Comparison of ENCODE assay signal across 9 cellular contexts in the genomic region with DNA sequence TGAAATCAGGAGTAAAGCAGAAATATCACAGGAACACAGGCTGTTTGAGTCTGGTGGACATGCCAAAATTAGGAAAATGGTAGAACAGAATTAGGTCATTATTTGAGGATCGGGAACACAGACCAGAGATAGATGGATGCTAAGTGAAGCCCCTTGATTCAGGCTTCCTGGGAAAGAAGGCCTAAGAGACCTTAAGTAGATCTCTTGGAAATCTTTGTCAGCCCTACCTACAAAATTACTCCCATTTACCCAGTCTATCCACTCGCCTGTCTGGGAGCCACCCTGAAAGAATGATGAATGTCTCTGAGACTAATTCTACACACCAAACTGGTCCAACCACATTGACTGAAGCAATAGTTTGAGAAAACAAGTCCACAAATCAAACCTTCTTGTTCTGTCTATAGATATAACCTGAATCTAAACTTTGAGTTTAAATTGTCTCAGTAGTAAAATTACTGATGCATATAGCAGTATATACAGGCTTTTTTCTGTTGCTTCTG. TPM values are rescaled to one million over a fixed set of nuclear protein-coding genes. Genes with fewer than 3 reads are reported as not detected.
DNase-seq lines count a peak whose midpoint lies in the region; ATAC-seq and TF ChIP-seq lines count a peak whose summit lies in the region.
"Had no signal": no experiment of that assay in that cellular context is flagged by ENCODE, and none has a peak within 500 bp of the region (broad histone marks: within the 10 kb centered on the region; RNA-seq: fewer than 3 reads in every experiment).

No MANE protein-coding gene starts in this region.

- intact Hi-C loops in activated CD8-positive, alpha-beta T cell treated with anti-CD3 and anti-CD28 coated beads for 36 hours (cut with micrococcal nuclease) = no loop called here
- intact Hi-C loops in sciatic nerve (cut with DNase I) = no loop called here

- no peaks in the 10 kb centered on the region for H3K9me3 Mint-ChIP-seq in activated CD8-positive, alpha-beta T cell treated with anti-CD3 and anti-CD28 coated beads for 36 hours
- H3K9me3 Mint-ChIP-seq in activated CD8-positive, alpha-beta T cell treated with anti-CD3 and anti-CD28 coated beads, Interleukin-2, amount 10 ng/mL, durations not matched to agents 7 days and 5 days (ENCODE audit: insufficient read depth) = no peaks in the 10 kb centered on the region
- H3K9me3 Mint-ChIP-seq: CD4-positive, CD25-positive, alpha-beta regulatory T cell had no signal

- H3K27ac ChIP-seq in SJSA1 (peak overlapping the region; percentile 90), suprapubic skin (peak overlapping the region; percentile 92), substantia nigra (ENCODE audit: low read depth, low read length, poor library complexity, severe bottlenecking) (no peak overlapping the region)

- peaks cover 32% of the 10 kb centered on the region for H3K4me1 ChIP-seq in SJSA1 (replicated peaks)
- H3K4me1 ChIP-seq in suprapubic skin = peaks cover 35% of the 10 kb centered on the region

- H3K36me3 Mint-ChIP-seq in activated CD8-positive, alpha-beta T cell treated with anti-CD3 and anti-CD28 coated beads for 36 hours (ENCODE audit: low read depth) = no peaks in the 10 kb centered on the region
- H3K36me3 Mint-ChIP-seq in activated CD8-positive, alpha-beta T cell treated with anti-CD3 and anti-CD28 coated beads, Interleukin-2, amount 10 ng/mL, durations not matched to agents 7 days and 5 days (ENCODE audit: low read depth) = no peaks in the 10 kb centered on the region
- H3K36me3 Mint-ChIP-seq: CD4-positive, CD25-positive, alpha-beta regulatory T cell had no signal

- H3K4me3 ChIP-seq in SJSA1 (no peak overlapping the region), suprapubic skin (no peak overlapping the region)

- WGBS in suprapubic skin = 50% methylated on average over 2 of the region's 2 CpGs

- no peak for TF ChIP-seq CTCF in activated CD8-positive, alpha-beta T cell treated with anti-CD3 and anti-CD28 coated beads for 36 hours (IDR thresholded peaks at IDR 0.05)
- no peak for TF ChIP-seq CTCF in suprapubic skin (IDR thresholded peaks at IDR 0.05)

- POLR2A ChIA-PET in activated CD8-positive, alpha-beta T cell treated with anti-CD3 and anti-CD28 coated beads for 36 hours (lab: Charles Lee) = no interaction called here
- POLR2A ChIA-PET in activated CD8-positive, alpha-beta T cell treated with anti-CD3 and anti-CD28 coated beads, Interleukin-2, amount 10 ng/mL, durations not matched to agents 7 days and 5 days (lab: Charles Lee) = no interaction called here

- no peaks in the 10 kb centered on the region for H3K9me3 ChIP-seq in SJSA1 (replicated peaks)
- H3K9me3 ChIP-seq in suprapubic skin = no peaks in the 10 kb centered on the region

- CTCF ChIA-PET in activated CD8-positive, alpha-beta T cell treated with anti-CD3 and anti-CD28 coated beads for 36 hours (lab: Charles Lee) = no interaction called here
- CTCF ChIA-PET in activated CD8-positive, alpha-beta T cell treated with anti-CD3 and anti-CD28 coated beads, Interleukin-2, amount 10 ng/mL, durations not matched to agents 7 days and 5 days (lab: Charles Lee) = interaction anchor here (1.5 to 1.7 kb wide), 2 partner anchors 60 kb away, joined by 3 to 7 read pairs; no protein-coding TSS in a partner anchor

- H3K4me1 Mint-ChIP-seq in activated CD8-positive, alpha-beta T cell treated with anti-CD3 and anti-CD28 coated beads for 36 hours (ENCODE audit: low read depth) = peaks cover 17% of the 10 kb centered on the region
- peaks cover 12% of the 10 kb centered on the region for H3K4me1 Mint-ChIP-seq in activated CD8-positive, alpha-beta T cell treated with anti-CD3 and anti-CD28 coated beads, Interleukin-2, amount 10 ng/mL, durations not matched to agents 7 days and 5 days (ENCODE audit: low read depth)

- no peaks in the 10 kb centered on the region for H3K27me3 Mint-ChIP-seq in activated CD8-positive, alpha-beta T cell treated with anti-CD3 and anti-CD28 coated beads for 36 hours
- no peaks in the 10 kb centered on the region for H3K27me3 Mint-ChIP-seq in activated CD8-positive, alpha-beta T cell treated with anti-CD3 and anti-CD28 coated beads, Interleukin-2, amount 10 ng/mL, durations not matched to agents 7 days and 5 days (ENCODE audit: low read depth)
- H3K27me3 Mint-ChIP-seq: CD4-positive, CD25-positive, alpha-beta regulatory T cell had no signal

- no peak overlapping the region for H3K4me3 Mint-ChIP-seq in activated CD8-positive, alpha-beta T cell treated with anti-CD3 and anti-CD28 coated beads for 36 hours
- no peak overlapping the region for H3K4me3 Mint-ChIP-seq in activated CD8-positive, alpha-beta T cell treated with anti-CD3 and anti-CD28 coated beads, Interleukin-2, amount 10 ng/mL, durations not matched to agents 7 days and 5 days
- H3K4me3 Mint-ChIP-seq: CD4-positive, CD25-positive, alpha-beta regulatory T cell had no signal

- H3K27me3 ChIP-seq in SJSA1 (replicated peaks) (no peaks in the 10 kb centered on the region), suprapubic skin (no peaks in the 10 kb centered on the region)

- H3K36me3 ChIP-seq in SJSA1 (no peaks in the 10 kb centered on the region), suprapubic skin (no peaks in the 10 kb centered on the region)

- no peak for DNase-seq in activated CD8-positive, alpha-beta T cell treated with anti-CD3 and anti-CD28 coated beads for 36 hours
- no peak for DNase-seq in activated CD8-positive, alpha-beta T cell treated with anti-CD3 and anti-CD28 coated beads, Interleukin-2, amount 10 ng/mL, durations not matched to agents 7 days and 5 days
- DNase-seq in SJSA1 (ENCODE audit: low read depth in 1 of 2, low spot score in 2 of 2) = no peak
- DNase-seq in iris pigment epithelial cell (ENCODE audit: low read depth) = peak; percentile 38
- no peak for DNase-seq in suprapubic skin (ENCODE audit: low spot score in 2 of 2)
- DNase-seq in NCI-H1105 (lab: John Stamatoyannopoulos, UW) = no peak
- no peak for DNase-seq in sciatic nerve (ENCODE audit: low spot score)
- DNase-seq in substantia nigra (lab: John Stamatoyannopoulos, UW) = no peak

- H3K27ac Mint-ChIP-seq in activated CD8-positive, alpha-beta T cell treated with anti-CD3 and anti-CD28 coated beads for 36 hours = peak overlapping the region; percentile 2
- H3K27ac Mint-ChIP-seq in activated CD8-positive, alpha-beta T cell treated with anti-CD3 and anti-CD28 coated beads, Interleukin-2, amount 10 ng/mL, durations not matched to agents 7 days and 5 days = no peak overlapping the region

- no peak for TF ChIP-seq EP300 in suprapubic skin (IDR thresholded peaks at IDR 0.05)

- TF ChIP-seq POLR2A in suprapubic skin (IDR thresholded peaks at IDR 0.05) = no peak

- ATAC-seq in activated CD8-positive, alpha-beta T cell treated with anti-CD3 and anti-CD28 coated beads for 36 hours = no peak
- ATAC-seq in activated CD8-positive, alpha-beta T cell treated with anti-CD3 and anti-CD28 coated beads, Interleukin-2, amount 10 ng/mL, durations not matched to agents 7 days and 5 days = no peak
- no peak for ATAC-seq in sciatic nerve

RNA-seq across cellular contexts. Expression of a gene that starts 36.6 kb away (rescaled TPM):
- 10 to 100 TPM; 49.2 to 51.6 TPM for total RNA-seq in activated CD8-positive, alpha-beta T cell treated with anti-CD3 and anti-CD28 coated beads for 36 hours
- 10 to 100 TPM; 68.2 to 71.6 TPM for total RNA-seq in activated CD8-positive, alpha-beta T cell treated with anti-CD3 and anti-CD28 coated beads, Interleukin-2, amount 10 ng/mL, durations not matched to agents 7 days and 5 days
- total RNA-seq in SJSA1 (2014; rRNA removed; shearing (Covaris generic)) = 67.5 and 106 TPM in 2 replicates
- total RNA-seq in suprapubic skin (100 to 1,000 TPM in 1 of 4 donors, 10 to 100 TPM in 3; 68.5 to 116 (median 81.7) TPM), sciatic nerve (71.3 TPM)
